In genomic region chr20:35741892-35742740, GRCh38 we compare ENCODE assay signal across 1 cellular context.
TF ChIP-seq lines count a peak whose summit lies in the region.

RBM39 (minus strand) TSS chr20:35742260; CDS start chr20:35740874, 1,386 bp downstream.

TF ChIP-seq in HepG2, 621 proteins besides CTCF, POLR2A, EP300 and RAD21 (continued from another document and continues in another):
- peak; percentile 93 for TF ChIP-seq NR0B2 (CRISPR knock-in tag; IDR thresholded peaks at IDR 0.05)
- peak; percentile 83 for TF ChIP-seq ESRRA (CRISPR knock-in tag; IDR thresholded peaks at IDR 0.05; ENCODE audit: low read depth)
- peak; percentile 98 for TF ChIP-seq ETV6 (CRISPR knock-in tag; conservative IDR thresholded peaks at IDR 0.05)
- TF ChIP-seq, protein P1, sequence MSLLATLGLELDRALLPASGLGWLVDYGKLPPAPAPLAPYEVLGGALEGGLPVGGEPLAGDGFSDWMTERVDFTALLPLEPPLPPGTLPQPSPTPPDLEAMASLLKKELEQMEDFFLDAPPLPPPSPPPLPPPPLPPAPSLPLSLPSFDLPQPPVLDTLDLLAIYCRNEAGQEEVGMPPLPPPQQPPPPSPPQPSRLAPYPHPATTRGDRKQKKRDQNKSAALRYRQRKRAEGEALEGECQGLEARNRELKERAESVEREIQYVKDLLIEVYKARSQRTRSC (CRISPR knock-in tag; IDR thresholded peaks at IDR 0.05; ENCODE audit: low read depth) = peak; percentile 90
- TF ChIP-seq THAP11 (CRISPR knock-in tag; IDR thresholded peaks at IDR 0.05) = peak; percentile 97
- no peak; the same call in 1 of the 2 replicates for TF ChIP-seq KDM6A (CRISPR knock-in tag; IDR thresholded peaks at IDR 0.05; ENCODE audit: low read depth)
- peak; percentile 100 for TF ChIP-seq DMAP1 (CRISPR knock-in tag; IDR thresholded peaks at IDR 0.05)
- TF ChIP-seq ZNF121 (CRISPR knock-in tag; IDR thresholded peaks at IDR 0.05) = peak; percentile 69; the same call in 1 of the 2 replicates
- peak; percentile 80 for TF ChIP-seq ZNF143 (CRISPR knock-in tag; IDR thresholded peaks at IDR 0.05)
- TF ChIP-seq RFX1 (IDR thresholded peaks at IDR 0.05) = no peak; the same call in 1 of the 2 replicates
- peak; percentile 81 for TF ChIP-seq ZNF451 (CRISPR knock-in tag; IDR thresholded peaks at IDR 0.05)
- peak; percentile 99 for TF ChIP-seq ZNF563 (CRISPR knock-in tag; IDR thresholded peaks at IDR 0.05)
- TF ChIP-seq FOXA1 (IDR thresholded peaks at IDR 0.05) = no peak
- TF ChIP-seq FOXA1 (CRISPR knock-in tag; IDR thresholded peaks at IDR 0.05) = peak; percentile 85
- TF ChIP-seq MLX (CRISPR knock-in tag; IDR thresholded peaks at IDR 0.05) = peak; percentile 60
- TF ChIP-seq, protein P2, sequence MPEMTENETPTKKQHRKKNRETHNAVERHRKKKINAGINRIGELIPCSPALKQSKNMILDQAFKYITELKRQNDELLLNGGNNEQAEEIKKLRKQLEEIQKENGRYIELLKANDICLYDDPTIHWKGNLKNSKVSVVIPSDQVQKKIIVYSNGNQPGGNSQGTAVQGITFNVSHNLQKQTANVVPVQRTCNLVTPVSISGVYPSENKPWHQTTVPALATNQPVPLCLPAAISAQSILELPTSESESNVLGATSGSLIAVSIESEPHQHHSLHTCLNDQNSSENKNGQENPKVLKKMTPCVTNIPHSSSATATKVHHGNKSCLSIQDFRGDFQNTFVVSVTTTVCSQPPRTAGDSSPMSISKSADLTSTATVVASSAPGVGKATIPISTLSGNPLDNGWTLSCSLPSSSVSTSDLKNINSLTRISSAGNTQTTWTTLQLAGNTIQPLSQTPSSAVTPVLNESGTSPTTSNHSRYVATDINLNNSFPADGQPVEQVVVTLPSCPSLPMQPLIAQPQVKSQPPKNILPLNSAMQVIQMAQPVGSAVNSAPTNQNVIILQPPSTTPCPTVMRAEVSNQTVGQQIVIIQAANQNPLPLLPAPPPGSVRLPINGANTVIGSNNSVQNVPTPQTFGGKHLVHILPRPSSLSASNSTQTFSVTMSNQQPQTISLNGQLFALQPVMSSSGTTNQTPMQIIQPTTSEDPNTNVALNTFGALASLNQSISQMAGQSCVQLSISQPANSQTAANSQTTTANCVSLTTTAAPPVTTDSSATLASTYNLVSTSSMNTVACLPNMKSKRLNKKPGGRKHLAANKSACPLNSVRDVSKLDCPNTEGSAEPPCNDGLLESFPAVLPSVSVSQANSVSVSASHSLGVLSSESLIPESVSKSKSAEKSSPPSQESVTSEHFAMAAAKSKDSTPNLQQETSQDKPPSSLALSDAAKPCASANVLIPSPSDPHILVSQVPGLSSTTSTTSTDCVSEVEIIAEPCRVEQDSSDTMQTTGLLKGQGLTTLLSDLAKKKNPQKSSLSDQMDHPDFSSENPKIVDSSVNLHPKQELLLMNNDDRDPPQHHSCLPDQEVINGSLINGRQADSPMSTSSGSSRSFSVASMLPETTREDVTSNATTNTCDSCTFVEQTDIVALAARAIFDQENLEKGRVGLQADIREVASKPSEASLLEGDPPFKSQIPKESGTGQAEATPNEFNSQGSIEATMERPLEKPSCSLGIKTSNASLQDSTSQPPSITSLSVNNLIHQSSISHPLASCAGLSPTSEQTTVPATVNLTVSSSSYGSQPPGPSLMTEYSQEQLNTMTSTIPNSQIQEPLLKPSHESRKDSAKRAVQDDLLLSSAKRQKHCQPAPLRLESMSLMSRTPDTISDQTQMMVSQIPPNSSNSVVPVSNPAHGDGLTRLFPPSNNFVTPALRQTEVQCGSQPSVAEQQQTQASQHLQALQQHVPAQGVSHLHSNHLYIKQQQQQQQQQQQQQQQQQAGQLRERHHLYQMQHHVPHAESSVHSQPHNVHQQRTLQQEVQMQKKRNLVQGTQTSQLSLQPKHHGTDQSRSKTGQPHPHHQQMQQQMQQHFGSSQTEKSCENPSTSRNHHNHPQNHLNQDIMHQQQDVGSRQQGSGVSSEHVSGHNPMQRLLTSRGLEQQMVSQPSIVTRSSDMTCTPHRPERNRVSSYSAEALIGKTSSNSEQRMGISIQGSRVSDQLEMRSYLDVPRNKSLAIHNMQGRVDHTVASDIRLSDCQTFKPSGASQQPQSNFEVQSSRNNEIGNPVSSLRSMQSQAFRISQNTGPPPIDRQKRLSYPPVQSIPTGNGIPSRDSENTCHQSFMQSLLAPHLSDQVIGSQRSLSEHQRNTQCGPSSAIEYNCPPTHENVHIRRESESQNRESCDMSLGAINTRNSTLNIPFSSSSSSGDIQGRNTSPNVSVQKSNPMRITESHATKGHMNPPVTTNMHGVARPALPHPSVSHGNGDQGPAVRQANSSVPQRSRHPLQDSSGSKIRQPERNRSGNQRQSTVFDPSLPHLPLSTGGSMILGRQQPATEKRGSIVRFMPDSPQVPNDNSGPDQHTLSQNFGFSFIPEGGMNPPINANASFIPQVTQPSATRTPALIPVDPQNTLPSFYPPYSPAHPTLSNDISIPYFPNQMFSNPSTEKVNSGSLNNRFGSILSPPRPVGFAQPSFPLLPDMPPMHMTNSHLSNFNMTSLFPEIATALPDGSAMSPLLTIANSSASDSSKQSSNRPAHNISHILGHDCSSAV (CRISPR knock-in tag; IDR thresholded peaks at IDR 0.05; ENCODE audit: borderline replicate concordance) = peak; percentile 51
- TF ChIP-seq ZNF740 (CRISPR knock-in tag; IDR thresholded peaks at IDR 0.05) = peak; percentile 92
- TF ChIP-seq, protein P3, sequence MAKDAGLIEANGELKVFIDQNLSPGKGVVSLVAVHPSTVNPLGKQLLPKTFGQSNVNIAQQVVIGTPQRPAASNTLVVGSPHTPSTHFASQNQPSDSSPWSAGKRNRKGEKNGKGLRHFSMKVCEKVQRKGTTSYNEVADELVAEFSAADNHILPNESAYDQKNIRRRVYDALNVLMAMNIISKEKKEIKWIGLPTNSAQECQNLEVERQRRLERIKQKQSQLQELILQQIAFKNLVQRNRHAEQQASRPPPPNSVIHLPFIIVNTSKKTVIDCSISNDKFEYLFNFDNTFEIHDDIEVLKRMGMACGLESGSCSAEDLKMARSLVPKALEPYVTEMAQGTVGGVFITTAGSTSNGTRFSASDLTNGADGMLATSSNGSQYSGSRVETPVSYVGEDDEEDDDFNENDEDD (CRISPR knock-in tag; IDR thresholded peaks at IDR 0.05; ENCODE audit: borderline replicate concordance) = peak; percentile 92
- no peak for TF ChIP-seq MBD4 (IDR thresholded peaks at IDR 0.05; ENCODE audit: borderline replicate concordance, low read length)
- TF ChIP-seq, protein P4, sequence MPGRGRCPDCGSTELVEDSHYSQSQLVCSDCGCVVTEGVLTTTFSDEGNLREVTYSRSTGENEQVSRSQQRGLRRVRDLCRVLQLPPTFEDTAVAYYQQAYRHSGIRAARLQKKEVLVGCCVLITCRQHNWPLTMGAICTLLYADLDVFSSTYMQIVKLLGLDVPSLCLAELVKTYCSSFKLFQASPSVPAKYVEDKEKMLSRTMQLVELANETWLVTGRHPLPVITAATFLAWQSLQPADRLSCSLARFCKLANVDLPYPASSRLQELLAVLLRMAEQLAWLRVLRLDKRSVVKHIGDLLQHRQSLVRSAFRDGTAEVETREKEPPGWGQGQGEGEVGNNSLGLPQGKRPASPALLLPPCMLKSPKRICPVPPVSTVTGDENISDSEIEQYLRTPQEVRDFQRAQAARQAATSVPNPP (CRISPR knock-in tag; IDR thresholded peaks at IDR 0.05) = peak; percentile 99
- TF ChIP-seq RFX5 (IDR thresholded peaks at IDR 0.05; ENCODE audit: low read depth, low read length) = peak; percentile 66
- peak; percentile 95 for TF ChIP-seq ZNF891 (CRISPR knock-in tag; IDR thresholded peaks at IDR 0.05)
- TF ChIP-seq MEF2D (CRISPR knock-in tag; IDR thresholded peaks at IDR 0.05) = peak; percentile 96
- TF ChIP-seq REXO4 (CRISPR knock-in tag; IDR thresholded peaks at IDR 0.05; ENCODE audit: borderline replicate concordance) = peak; percentile 96
- peak; percentile 96; the same call in 1 of the 2 replicates for TF ChIP-seq ZNF101 (CRISPR knock-in tag; IDR thresholded peaks at IDR 0.05; ENCODE audit: borderline replicate concordance, low read depth)
- TF ChIP-seq ATF1 (CRISPR knock-in tag; IDR thresholded peaks at IDR 0.05) = peak; percentile 97
- peak; percentile 94; the same call in 1 of the 2 replicates for TF ChIP-seq ZNF17 (CRISPR knock-in tag; IDR thresholded peaks at IDR 0.05)
- TF ChIP-seq ZNF567 (CRISPR knock-in tag; IDR thresholded peaks at IDR 0.05; ENCODE audit: borderline replicate concordance) = peak; percentile 99
- peak; percentile 92; the same call in 1 of the 2 replicates for TF ChIP-seq MAF1 (CRISPR knock-in tag; IDR thresholded peaks at IDR 0.05; ENCODE audit: borderline replicate concordance)
- TF ChIP-seq MIXL1 (CRISPR knock-in tag; IDR thresholded peaks at IDR 0.05) = peak; percentile 94
- TF ChIP-seq HMGA1 (CRISPR knock-in tag; conservative IDR thresholded peaks at IDR 0.05) = no peak
- TF ChIP-seq KAT2B (IDR thresholded peaks at IDR 0.05; ENCODE audit: borderline replicate concordance, low read depth, low read length) = peak; percentile 43
- TF ChIP-seq FOXC1 (CRISPR knock-in tag; IDR thresholded peaks at IDR 0.05; ENCODE audit: borderline replicate concordance) = peak; percentile 98
- TF ChIP-seq, protein P5, sequence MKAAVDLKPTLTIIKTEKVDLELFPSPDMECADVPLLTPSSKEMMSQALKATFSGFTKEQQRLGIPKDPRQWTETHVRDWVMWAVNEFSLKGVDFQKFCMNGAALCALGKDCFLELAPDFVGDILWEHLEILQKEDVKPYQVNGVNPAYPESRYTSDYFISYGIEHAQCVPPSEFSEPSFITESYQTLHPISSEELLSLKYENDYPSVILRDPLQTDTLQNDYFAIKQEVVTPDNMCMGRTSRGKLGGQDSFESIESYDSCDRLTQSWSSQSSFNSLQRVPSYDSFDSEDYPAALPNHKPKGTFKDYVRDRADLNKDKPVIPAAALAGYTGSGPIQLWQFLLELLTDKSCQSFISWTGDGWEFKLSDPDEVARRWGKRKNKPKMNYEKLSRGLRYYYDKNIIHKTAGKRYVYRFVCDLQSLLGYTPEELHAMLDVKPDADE (CRISPR knock-in tag; IDR thresholded peaks at IDR 0.05) = peak; percentile 93; the same call in 1 of the 2 replicates
- peak; percentile 65 for TF ChIP-seq ZSCAN29 (CRISPR knock-in tag; conservative IDR thresholded peaks at IDR 0.05)
- TF ChIP-seq, protein P6, sequence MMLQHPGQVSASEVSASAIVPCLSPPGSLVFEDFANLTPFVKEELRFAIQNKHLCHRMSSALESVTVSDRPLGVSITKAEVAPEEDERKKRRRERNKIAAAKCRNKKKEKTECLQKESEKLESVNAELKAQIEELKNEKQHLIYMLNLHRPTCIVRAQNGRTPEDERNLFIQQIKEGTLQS (CRISPR knock-in tag; IDR thresholded peaks at IDR 0.05) = peak; percentile 82
- TF ChIP-seq MXD3 (CRISPR knock-in tag; IDR thresholded peaks at IDR 0.05) = peak; percentile 99
- TF ChIP-seq SNAPC5 (CRISPR knock-in tag; IDR thresholded peaks at IDR 0.05; ENCODE audit: borderline replicate concordance) = peak; percentile 87; the same call in 1 of the 2 replicates
- TF ChIP-seq, protein P7, sequence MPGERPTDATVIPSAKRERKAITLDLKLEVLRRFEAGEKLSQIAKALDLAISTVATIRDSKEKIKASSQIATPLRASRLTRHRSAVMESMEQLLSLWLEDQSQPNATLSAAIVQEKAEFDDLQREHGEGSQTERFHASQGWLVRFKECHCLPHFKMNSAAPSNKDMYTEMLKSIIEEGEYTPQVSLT (CRISPR knock-in tag; IDR thresholded peaks at IDR 0.05; ENCODE audit: borderline replicate concordance, low read depth) = no peak; the same call in 1 of the 2 replicates
- TF ChIP-seq ZEB1 (IDR thresholded peaks at IDR 0.05; ENCODE audit: insufficient replicate concordance, low read depth) = peak; percentile 58
- peak; percentile 28; the same call in 1 of the 2 replicates for TF ChIP-seq ZNF816 (CRISPR knock-in tag; IDR thresholded peaks at IDR 0.05; ENCODE audit: borderline replicate concordance)
- TF ChIP-seq ZNF724P (CRISPR knock-in tag; IDR thresholded peaks at IDR 0.05; ENCODE audit: borderline replicate concordance) = peak; percentile 98; the same call in 1 of the 2 replicates
- TF ChIP-seq MAFK (conservative IDR thresholded peaks at IDR 0.05 in 1 of 2, IDR thresholded peaks at IDR 0.05 in 1 of 2; ENCODE audit: low read length in 2 of 2) = 0 out of 4 replicates have a peak, but pooled peaks of 1 of the 2 experiments have one; percentile 0
- TF ChIP-seq GABPB1 (CRISPR knock-in tag; IDR thresholded peaks at IDR 0.05) = peak; percentile 90
- TF ChIP-seq ZNF761 (CRISPR knock-in tag; conservative IDR thresholded peaks at IDR 0.05) = peak; percentile 98
- TF ChIP-seq GLI4 (CRISPR knock-in tag; IDR thresholded peaks at IDR 0.05; ENCODE audit: borderline replicate concordance) = peak; percentile 99
- TF ChIP-seq CSRNP2 (CRISPR knock-in tag; conservative IDR thresholded peaks at IDR 0.05; ENCODE audit: low read depth) = no peak
- TF ChIP-seq NFIC (IDR thresholded peaks at IDR 0.05; ENCODE audit: low read length) = peak; percentile 49; the same call in 1 of the 2 replicates
- no peak for TF ChIP-seq MTA3 (CRISPR knock-in tag; IDR thresholded peaks at IDR 0.05)
